In genomic region chr20:54017846-54018245, GRCh38 we compare ENCODE assay signal across 1 cellular context.
TF ChIP-seq lines count a peak whose summit lies in the region.

No MANE protein-coding gene starts in this region.

TF ChIP-seq in HepG2, 621 proteins besides CTCF, POLR2A, EP300 and RAD21 (continued from another document):
- no peak for TF ChIP-seq ZKSCAN5 (CRISPR knock-in tag; IDR thresholded peaks at IDR 0.05)
- TF ChIP-seq TFE3 (CRISPR knock-in tag; IDR thresholded peaks at IDR 0.05), result no peak
- no peak for TF ChIP-seq HOMEZ (CRISPR knock-in tag; IDR thresholded peaks at IDR 0.05; ENCODE audit: low read depth)
- no peak for TF ChIP-seq MEIS2 (CRISPR knock-in tag; IDR thresholded peaks at IDR 0.05)
- TF ChIP-seq DNMT3B (CRISPR knock-in tag; conservative IDR thresholded peaks at IDR 0.05), result no peak
